ENCODE assay signal across 1 cellular context in the genomic region with DNA sequence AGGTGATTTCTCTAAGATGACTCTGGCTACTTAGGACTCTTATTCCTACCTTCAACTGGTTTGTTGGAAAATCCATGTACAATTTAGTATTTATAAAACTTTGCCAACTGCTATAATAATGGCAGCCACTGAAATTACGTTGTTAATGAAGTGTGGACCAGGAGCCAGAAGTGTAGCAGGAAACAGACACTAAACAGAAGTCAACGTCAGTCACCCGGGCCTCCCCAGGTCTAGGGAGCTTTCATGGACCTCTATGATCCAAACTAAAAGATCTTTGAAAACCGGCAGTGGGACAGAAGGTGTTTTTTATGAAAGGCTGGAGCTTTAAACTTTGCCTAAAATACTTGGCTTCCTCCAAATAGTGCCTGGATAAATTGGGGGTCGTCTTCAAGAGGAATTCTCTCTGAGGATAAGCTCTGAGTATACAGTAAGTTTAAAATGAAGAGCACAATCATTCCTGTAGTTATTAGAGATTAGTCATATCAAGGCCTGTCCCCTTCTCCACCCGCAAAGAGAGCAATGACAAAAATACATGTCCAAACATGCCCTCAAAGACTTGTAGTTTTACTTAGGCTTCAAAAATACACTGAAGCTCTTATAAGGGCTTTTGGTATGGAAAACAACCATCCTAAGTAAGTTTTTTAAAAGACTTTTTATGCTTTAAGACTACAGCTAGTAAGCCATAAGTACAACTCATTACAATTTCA.
TF ChIP-seq lines count a peak whose summit lies in the region.

No MANE protein-coding gene starts in this region.

TF ChIP-seq in HepG2, 621 proteins besides CTCF, POLR2A, EP300 and RAD21:
- no peak for TF ChIP-seq MIER3 (CRISPR knock-in tag; IDR thresholded peaks at IDR 0.05; ENCODE audit: borderline replicate concordance)
- peak; percentile 95 for TF ChIP-seq TP53 (CRISPR knock-in tag; conservative IDR thresholded peaks at IDR 0.05)
